ENCODE assay signal across 1 cellular context in the genomic region with DNA sequence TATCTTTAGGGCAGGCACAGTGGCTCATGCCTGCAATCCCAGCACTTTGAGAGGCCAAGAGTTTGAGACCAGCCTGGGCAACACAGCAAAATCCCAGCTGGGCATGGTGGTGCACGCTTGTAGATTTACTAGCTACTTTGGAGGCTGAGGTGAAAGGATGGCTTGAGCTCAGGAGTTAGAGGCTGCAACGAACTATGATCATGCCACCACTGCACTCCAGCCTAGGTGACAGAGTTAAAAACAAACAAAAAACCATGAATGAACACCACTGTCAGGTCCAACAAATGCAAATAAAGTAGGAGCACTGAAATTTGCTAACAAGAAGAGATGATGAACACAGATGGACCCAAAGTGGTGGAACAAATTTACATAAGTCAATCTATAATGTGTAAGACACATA.
TF ChIP-seq lines count a peak whose summit lies in the region.

No MANE protein-coding gene starts in this region.

TF ChIP-seq in GM12878, 131 proteins besides CTCF, POLR2A, EP300 and RAD21:
- TF ChIP-seq MYB (IDR thresholded peaks at IDR 0.05; ENCODE audit: borderline replicate concordance, low read depth, low read length) (no peak), YBX1 (IDR thresholded peaks at IDR 0.05) (no peak), JUNB (IDR thresholded peaks at IDR 0.05) (no peak), ZNF217 (IDR thresholded peaks at IDR 0.05) (no peak), RBBP5 (conservative IDR thresholded peaks at IDR 0.05) (no peak), RELA (IDR thresholded peaks at IDR 0.05; ENCODE audit: borderline replicate concordance, partially characterized antibody) (no peak), FOS (IDR thresholded peaks at IDR 0.05; ENCODE audit: borderline replicate concordance, extremely low read depth, insufficient read length) (no peak), KLF5 (IDR thresholded peaks at IDR 0.05; ENCODE audit: partially characterized antibody) (no peak), RFX5 (IDR thresholded peaks at IDR 0.05; ENCODE audit: low read depth, low read length) (no peak), SMAD1 (IDR thresholded peaks at IDR 0.05; ENCODE audit: low read depth, partially characterized antibody) (no peak), SPI1 (IDR thresholded peaks at IDR 0.05; ENCODE audit: borderline replicate concordance, insufficient read depth, low read depth, low read length) (no peak), NFIC (IDR thresholded peaks at IDR 0.05; ENCODE audit: low read depth, low read length) (no peak), FOXK2 (IDR thresholded peaks at IDR 0.05) (no peak)
- TF ChIP-seq, protein P1, sequence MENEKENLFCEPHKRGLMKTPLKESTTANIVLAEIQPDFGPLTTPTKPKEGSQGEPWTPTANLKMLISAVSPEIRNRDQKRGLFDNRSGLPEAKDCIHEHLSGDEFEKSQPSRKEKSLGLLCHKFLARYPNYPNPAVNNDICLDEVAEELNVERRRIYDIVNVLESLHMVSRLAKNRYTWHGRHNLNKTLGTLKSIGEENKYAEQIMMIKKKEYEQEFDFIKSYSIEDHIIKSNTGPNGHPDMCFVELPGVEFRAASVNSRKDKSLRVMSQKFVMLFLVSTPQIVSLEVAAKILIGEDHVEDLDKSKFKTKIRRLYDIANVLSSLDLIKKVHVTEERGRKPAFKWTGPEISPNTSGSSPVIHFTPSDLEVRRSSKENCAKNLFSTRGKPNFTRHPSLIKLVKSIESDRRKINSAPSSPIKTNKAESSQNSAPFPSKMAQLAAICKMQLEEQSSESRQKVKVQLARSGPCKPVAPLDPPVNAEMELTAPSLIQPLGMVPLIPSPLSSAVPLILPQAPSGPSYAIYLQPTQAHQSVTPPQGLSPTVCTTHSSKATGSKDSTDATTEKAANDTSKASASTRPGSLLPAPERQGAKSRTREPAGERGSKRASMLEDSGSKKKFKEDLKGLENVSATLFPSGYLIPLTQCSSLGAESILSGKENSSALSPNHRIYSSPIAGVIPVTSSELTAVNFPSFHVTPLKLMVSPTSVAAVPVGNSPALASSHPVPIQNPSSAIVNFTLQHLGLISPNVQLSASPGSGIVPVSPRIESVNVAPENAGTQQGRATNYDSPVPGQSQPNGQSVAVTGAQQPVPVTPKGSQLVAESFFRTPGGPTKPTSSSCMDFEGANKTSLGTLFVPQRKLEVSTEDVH (IDR thresholded peaks at IDR 0.05; ENCODE audit: low read depth, partially characterized antibody), result no peak
- TF ChIP-seq, protein P2, sequence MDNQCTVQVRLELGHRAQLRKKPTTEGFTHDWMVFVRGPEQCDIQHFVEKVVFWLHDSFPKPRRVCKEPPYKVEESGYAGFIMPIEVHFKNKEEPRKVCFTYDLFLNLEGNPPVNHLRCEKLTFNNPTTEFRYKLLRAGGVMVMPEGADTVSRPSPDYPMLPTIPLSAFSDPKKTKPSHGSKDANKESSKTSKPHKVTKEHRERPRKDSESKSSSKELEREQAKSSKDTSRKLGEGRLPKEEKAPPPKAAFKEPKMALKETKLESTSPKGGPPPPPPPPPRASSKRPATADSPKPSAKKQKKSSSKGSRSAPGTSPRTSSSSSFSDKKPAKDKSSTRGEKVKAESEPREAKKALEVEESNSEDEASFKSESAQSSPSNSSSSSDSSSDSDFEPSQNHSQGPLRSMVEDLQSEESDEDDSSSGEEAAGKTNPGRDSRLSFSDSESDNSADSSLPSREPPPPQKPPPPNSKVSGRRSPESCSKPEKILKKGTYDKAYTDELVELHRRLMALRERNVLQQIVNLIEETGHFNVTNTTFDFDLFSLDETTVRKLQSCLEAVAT (IDR thresholded peaks at IDR 0.05), result no peak
- TF ChIP-seq, protein P3, sequence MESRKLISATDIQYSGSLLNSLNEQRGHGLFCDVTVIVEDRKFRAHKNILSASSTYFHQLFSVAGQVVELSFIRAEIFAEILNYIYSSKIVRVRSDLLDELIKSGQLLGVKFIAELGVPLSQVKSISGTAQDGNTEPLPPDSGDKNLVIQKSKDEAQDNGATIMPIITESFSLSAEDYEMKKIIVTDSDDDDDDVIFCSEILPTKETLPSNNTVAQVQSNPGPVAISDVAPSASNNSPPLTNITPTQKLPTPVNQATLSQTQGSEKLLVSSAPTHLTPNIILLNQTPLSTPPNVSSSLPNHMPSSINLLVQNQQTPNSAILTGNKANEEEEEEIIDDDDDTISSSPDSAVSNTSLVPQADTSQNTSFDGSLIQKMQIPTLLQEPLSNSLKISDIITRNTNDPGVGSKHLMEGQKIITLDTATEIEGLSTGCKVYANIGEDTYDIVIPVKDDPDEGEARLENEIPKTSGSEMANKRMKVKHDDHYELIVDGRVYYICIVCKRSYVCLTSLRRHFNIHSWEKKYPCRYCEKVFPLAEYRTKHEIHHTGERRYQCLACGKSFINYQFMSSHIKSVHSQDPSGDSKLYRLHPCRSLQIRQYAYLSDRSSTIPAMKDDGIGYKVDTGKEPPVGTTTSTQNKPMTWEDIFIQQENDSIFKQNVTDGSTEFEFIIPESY (IDR thresholded peaks at IDR 0.05), result no peak
- TF ChIP-seq, protein P4, sequence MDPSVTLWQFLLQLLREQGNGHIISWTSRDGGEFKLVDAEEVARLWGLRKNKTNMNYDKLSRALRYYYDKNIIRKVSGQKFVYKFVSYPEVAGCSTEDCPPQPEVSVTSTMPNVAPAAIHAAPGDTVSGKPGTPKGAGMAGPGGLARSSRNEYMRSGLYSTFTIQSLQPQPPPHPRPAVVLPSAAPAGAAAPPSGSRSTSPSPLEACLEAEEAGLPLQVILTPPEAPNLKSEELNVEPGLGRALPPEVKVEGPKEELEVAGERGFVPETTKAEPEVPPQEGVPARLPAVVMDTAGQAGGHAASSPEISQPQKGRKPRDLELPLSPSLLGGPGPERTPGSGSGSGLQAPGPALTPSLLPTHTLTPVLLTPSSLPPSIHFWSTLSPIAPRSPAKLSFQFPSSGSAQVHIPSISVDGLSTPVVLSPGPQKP (IDR thresholded peaks at IDR 0.05; ENCODE audit: low read depth, low read length), result no peak
- TF ChIP-seq, protein P5, sequence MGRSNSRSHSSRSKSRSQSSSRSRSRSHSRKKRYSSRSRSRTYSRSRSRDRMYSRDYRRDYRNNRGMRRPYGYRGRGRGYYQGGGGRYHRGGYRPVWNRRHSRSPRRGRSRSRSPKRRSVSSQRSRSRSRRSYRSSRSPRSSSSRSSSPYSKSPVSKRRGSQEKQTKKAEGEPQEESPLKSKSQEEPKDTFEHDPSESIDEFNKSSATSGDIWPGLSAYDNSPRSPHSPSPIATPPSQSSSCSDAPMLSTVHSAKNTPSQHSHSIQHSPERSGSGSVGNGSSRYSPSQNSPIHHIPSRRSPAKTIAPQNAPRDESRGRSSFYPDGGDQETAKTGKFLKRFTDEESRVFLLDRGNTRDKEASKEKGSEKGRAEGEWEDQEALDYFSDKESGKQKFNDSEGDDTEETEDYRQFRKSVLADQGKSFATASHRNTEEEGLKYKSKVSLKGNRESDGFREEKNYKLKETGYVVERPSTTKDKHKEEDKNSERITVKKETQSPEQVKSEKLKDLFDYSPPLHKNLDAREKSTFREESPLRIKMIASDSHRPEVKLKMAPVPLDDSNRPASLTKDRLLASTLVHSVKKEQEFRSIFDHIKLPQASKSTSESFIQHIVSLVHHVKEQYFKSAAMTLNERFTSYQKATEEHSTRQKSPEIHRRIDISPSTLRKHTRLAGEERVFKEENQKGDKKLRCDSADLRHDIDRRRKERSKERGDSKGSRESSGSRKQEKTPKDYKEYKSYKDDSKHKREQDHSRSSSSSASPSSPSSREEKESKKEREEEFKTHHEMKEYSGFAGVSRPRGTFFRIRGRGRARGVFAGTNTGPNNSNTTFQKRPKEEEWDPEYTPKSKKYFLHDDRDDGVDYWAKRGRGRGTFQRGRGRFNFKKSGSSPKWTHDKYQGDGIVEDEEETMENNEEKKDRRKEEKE (IDR thresholded peaks at IDR 0.05), result no peak
